ENCODE assay signal across 8 cellular contexts in genomic region chr11:75331761-75332160, GRCh38. TPM values are rescaled to one million over a fixed set of nuclear protein-coding genes. Genes with fewer than 3 reads are reported as not detected.
DNase-seq lines count a peak whose midpoint lies in the region; ATAC-seq and TF ChIP-seq lines count a peak whose summit lies in the region.
"Not testable (repeated sequence)": the region's sequence is repeated elsewhere in the genome, so short reads cannot be mapped to it uniquely, and the experiment has no call there.

No MANE protein-coding gene starts in this region.

- not testable (repeated sequence) for H3K27me3 Mint-ChIP-seq in activated T-cell treated with anti-CD3 and anti-CD28 coated beads, Interleukin-2, amount 50 U/mL, for 72 hours (ENCODE audit: low read depth); effector memory CD8-positive, alpha-beta T cell; nephron (ENCODE audit: low read depth)

- H3K4me3 Mint-ChIP-seq in activated T-cell treated with anti-CD3 and anti-CD28 coated beads, Interleukin-2, amount 50 U/mL, for 72 hours; effector memory CD8-positive, alpha-beta T cell; nephron: not testable (repeated sequence)

- not testable (repeated sequence) for TF ChIP-seq CTCF in Panc1 (IDR thresholded peaks at IDR 0.05); nephron (IDR thresholded peaks at IDR 0.05; ENCODE audit: unreplicated experiment in 3 of 3); transverse colon (IDR thresholded peaks at IDR 0.05)

- WGBS in transverse colon (ENCODE audit: low coverage in 1 of 2), 2 donors, result 85 to 89% methylated on average over 4 to 9 of the region's 9 CpGs

- peaks cover 0 to 65% (median 14%) of the 10 kb centered on the region in 11 experiments; a peak in 13 of 22 replicates for H3K36me3 ChIP-seq in BLaER1 treated with 17β-estradiol and CSF1 and Interleukin-3, amounts not matched to agents 10 nM and 100 nM
- H3K36me3 ChIP-seq in ES-I3 (ENCODE audit: insufficient read depth, low read length); Panc1 (ENCODE audit: control insufficient read depth, insufficient read depth, low read length); iPS-20b (ENCODE audit: insufficient read depth, low read depth, low read length); transverse colon: not testable (repeated sequence)

- not testable (repeated sequence) for H3K4me3 ChIP-seq in BLaER1 treated with 17β-estradiol and CSF1 and Interleukin-3, amounts not matched to agents 10 nM and 100 nM; Panc1 (ENCODE audit: low read depth in 2 of 2, low read length in 2 of 2); iPS-20b (ENCODE audit: low read length); transverse colon

- not testable (repeated sequence) for ATAC-seq in Panc1; activated T-cell treated with anti-CD3 and anti-CD28 coated beads, Interleukin-2, amount 50 U/mL, for 72 hours (replicated peaks in 1 of 2); effector memory CD8-positive, alpha-beta T cell (replicated peaks)

- not testable (repeated sequence) for H3K9me3 ChIP-seq in BLaER1 treated with 17β-estradiol and CSF1 and Interleukin-3, amounts not matched to agents 10 nM and 100 nM (replicated peaks in 1 of 11); ES-I3 (ENCODE audit: control insufficient read depth, insufficient read depth, low read length); Panc1 (ENCODE audit: control insufficient read depth, insufficient read depth, low read depth, low read length); iPS-20b (ENCODE audit: insufficient read depth, low read depth, low read length); transverse colon

- H3K27ac Mint-ChIP-seq in activated T-cell treated with anti-CD3 and anti-CD28 coated beads, Interleukin-2, amount 50 U/mL, for 72 hours, result peak overlapping the region; percentile 59
- peak overlapping the region; percentile 41 to 88 for H3K27ac Mint-ChIP-seq in effector memory CD8-positive, alpha-beta T cell
- H3K27ac Mint-ChIP-seq in nephron, result peak overlapping the region; percentile 60 to 98 (median 72)

- intact Hi-C loops in Panc1 (cut with micrococcal nuclease; ENCODE audit: unreplicated experiment); transverse colon (cut with DNase I; ENCODE audit: low total_unique reads): not testable (repeated sequence)

- in situ Hi-C loops in Panc1 (cut with HindIII; ENCODE audit: low pct_unique_long_range_greater_than_20kb, low sequenced_read_pairs), result not testable (repeated sequence)
- in situ Hi-C loops in transverse colon (cut with MboI; ENCODE audit: low pct_ligation_motif_present in 1 of 4, low pct_unique_long_range_greater_than_20kb in 1 of 4, low sequenced_read_pairs in 3 of 4), result loop anchor here in 2 of 4 donors (5.0 to 10.0 kb wide), 2 partner anchors 51 to 53 kb away; no protein-coding TSS in a partner anchor

- not testable (repeated sequence) for H3K9me3 Mint-ChIP-seq in activated T-cell treated with anti-CD3 and anti-CD28 coated beads, Interleukin-2, amount 50 U/mL, for 72 hours; effector memory CD8-positive, alpha-beta T cell; nephron

- peaks cover 60% of the 10 kb centered on the region for H3K4me1 Mint-ChIP-seq in activated T-cell treated with anti-CD3 and anti-CD28 coated beads, Interleukin-2, amount 50 U/mL, for 72 hours (ENCODE audit: low read depth)
- peaks cover 23 to 26% of the 10 kb centered on the region in 2 donors for H3K4me1 Mint-ChIP-seq in effector memory CD8-positive, alpha-beta T cell (ENCODE audit: low read depth in 2 of 2)
- peaks cover 57% of the 10 kb centered on the region for H3K4me1 Mint-ChIP-seq in nephron

- DNase-seq in Panc1 (ENCODE audit: low read depth, low spot score); activated T-cell treated with anti-CD3 and anti-CD28 coated beads, Interleukin-2, amount 50 U/mL, for 72 hours; effector memory CD8-positive, alpha-beta T cell; transverse colon: not testable (repeated sequence)

- not testable (repeated sequence) for TF ChIP-seq EP300 in transverse colon (IDR thresholded peaks at IDR 0.05; ENCODE audit: low read depth)

- not testable (repeated sequence) for BruUV-seq in Panc1 (replicated peaks; lab: Mats Ljungman, UMichigan)

- H3K9ac ChIP-seq in BLaER1 treated with 17β-estradiol and CSF1 and Interleukin-3, amounts not matched to agents 10 nM and 100 nM, result 0 out of 22 replicates have a peak overlapping the region, but pooled peaks of 1 of the 11 experiments have one; percentile 30
- peak overlapping the region; percentile 41; the same call in 1 of the 2 replicates for H3K9ac ChIP-seq in ES-I3 (ENCODE audit: low read depth, low read length)
- peak overlapping the region; percentile 48; the same call in 1 of the 2 replicates for H3K9ac ChIP-seq in iPS-20b (ENCODE audit: low read depth, low read length)

- peaks cover 8 to 100% (median 32%) of the 10 kb centered on the region in 11 experiments; a peak in 20 of 22 replicates for H4K20me1 ChIP-seq in BLaER1 treated with 17β-estradiol and CSF1 and Interleukin-3, amounts not matched to agents 10 nM and 100 nM

- peak overlapping the region in 9 of 11 experiments; percentile 33 to 82 (median 64); a peak in 8 of 22 replicates for H3K4me2 ChIP-seq in BLaER1 treated with 17β-estradiol and CSF1 and Interleukin-3, amounts not matched to agents 10 nM and 100 nM

- POLR2A ChIA-PET in Panc1 (lab: Charles Lee), result not testable (repeated sequence)

- TF ChIP-seq POLR2A in transverse colon (IDR thresholded peaks at IDR 0.05), result not testable (repeated sequence)

- peak overlapping the region in 2 of 11 experiments; percentile 50 to 51; a peak in 1 of 22 replicates for H3K27ac ChIP-seq in BLaER1 treated with 17β-estradiol and CSF1 and Interleukin-3, amounts not matched to agents 10 nM and 100 nM
- H3K27ac ChIP-seq in Panc1 (ENCODE audit: low read length) (peak overlapping the region; percentile 96), transverse colon (peak overlapping the region; percentile 80 to 87 (median 83))
- not testable (repeated sequence) for H3K27ac ChIP-seq in iPS-20b (ENCODE audit: low read length)

- CTCF ChIA-PET in Panc1 (lab: Charles Lee), result interaction anchor here (2.4 kb wide), 1 partner anchor 9 kb away, joined by 15 read pairs; no protein-coding TSS in a partner anchor

- not testable (repeated sequence) for H3K27me3 ChIP-seq in BLaER1 treated with 17β-estradiol and CSF1 and Interleukin-3, amounts not matched to agents 10 nM and 100 nM; Panc1 (ENCODE audit: control insufficient read depth, insufficient read depth, low read length); iPS-20b (ENCODE audit: insufficient read depth, low read length); transverse colon

- not testable (repeated sequence) for H3K36me3 Mint-ChIP-seq in activated T-cell treated with anti-CD3 and anti-CD28 coated beads, Interleukin-2, amount 50 U/mL, for 72 hours (ENCODE audit: insufficient read depth in 2 of 2); effector memory CD8-positive, alpha-beta T cell (ENCODE audit: insufficient read depth); nephron (ENCODE audit: low read depth)

- H3K4me1 ChIP-seq in BLaER1 treated with 17β-estradiol and CSF1 and Interleukin-3, amounts not matched to agents 10 nM and 100 nM, result peaks cover 92 to 100% (median 96%) of the 10 kb centered on the region in 10 experiments
- H3K4me1 ChIP-seq in ES-I3 (ENCODE audit: insufficient read depth, low read length), result peaks cover 73% of the 10 kb centered on the region
- H3K4me1 ChIP-seq in Panc1 (ENCODE audit: control insufficient read depth, insufficient read depth, low read length), result peaks cover 83% of the 10 kb centered on the region
- peaks cover 30% of the 10 kb centered on the region for H3K4me1 ChIP-seq in iPS-20b (ENCODE audit: insufficient read depth, low read length)
- H3K4me1 ChIP-seq in transverse colon, result peaks cover 58 to 85% (median 71%) of the 10 kb centered on the region in 4 donors

RNA-seq across cellular contexts. Expression of gene ARRB1, which starts 19.7 kb away (rescaled TPM):
- 219 TPM for total RNA-seq in Panc1 (2021; ENCODE audit: unreplicated experiment)
- polyA plus RNA-seq in Panc1 (2012; ENCODE audit: insufficient read length), result 236 TPM
- total RNA-seq in activated T-cell treated with anti-CD3 and anti-CD28 coated beads, Interleukin-2, amount 50 U/mL, for 72 hours, result 10 to 100 TPM; 16.7 to 18.3 TPM
- total RNA-seq in transverse colon, result 10 to 100 TPM; 55.7 to 88.2 (median 78.0) TPM
